38 cellular contexts compared by ENCODE assay signal in the genomic region with DNA sequence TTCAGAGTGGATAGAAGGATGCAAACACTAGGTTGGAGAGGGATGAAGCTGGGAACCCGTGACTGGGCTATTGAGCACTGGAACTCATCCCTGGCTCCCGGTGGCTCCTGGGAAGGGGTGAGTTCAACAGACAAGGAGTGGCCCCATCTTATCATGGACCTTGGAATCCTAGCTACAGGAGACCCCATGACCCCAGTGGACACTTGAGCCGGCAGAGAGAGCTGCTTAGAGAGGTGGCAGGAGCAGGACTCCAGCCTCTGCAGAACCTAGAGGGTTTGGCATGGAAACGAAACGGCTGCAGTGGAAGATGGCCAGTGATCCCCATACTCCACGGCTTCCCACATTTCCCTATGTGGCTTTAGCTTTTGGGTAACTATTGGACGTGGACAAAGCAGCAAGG.
"Had no signal": no experiment of that assay in that cellular context is flagged by ENCODE, and none has a peak within 500 bp of the region (broad histone marks: within the 10 kb centered on the region; RNA-seq: fewer than 3 reads in every experiment).

No MANE protein-coding gene starts in this region.

- H3K4me1 Mint-ChIP-seq: activated naive CD4-positive, alpha-beta T cell treated with anti-CD3 and anti-CD28 coated beads, Interleukin-2, amount 10 ng/mL, durations not matched to agents 7 days and 5 days; activated naive CD4-positive, alpha-beta T cell treated with anti-CD3 and anti-CD28 coated beads, Interleukin-2, amount 50 U/mL, for 24 hours; activated naive CD8-positive, alpha-beta T cell treated with anti-CD3 and anti-CD28 coated beads for 36 hours; activated naive CD8-positive, alpha-beta T cell treated with anti-CD3 and anti-CD28 coated beads, Interleukin-2, amount 10 ng/mL, durations not matched to agents 7 days and 5 days; activated naive CD8-positive, alpha-beta T cell treated with anti-CD3 and anti-CD28 coated beads, Interleukin-2, amount 50 U/mL, for 24 hours; activated T-helper 17 cell treated with anti-CD3 and anti-CD28 coated beads, Interleukin-2, amount 50 U/mL, for 72 hours; brain; central memory CD8-positive, alpha-beta T cell had no signal

- H3K36me3 Mint-ChIP-seq: activated naive CD4-positive, alpha-beta T cell treated with anti-CD3 and anti-CD28 coated beads, Interleukin-2, amount 10 ng/mL, durations not matched to agents 7 days and 5 days; activated naive CD8-positive, alpha-beta T cell; activated naive CD8-positive, alpha-beta T cell treated with anti-CD3 and anti-CD28 coated beads for 36 hours; activated naive CD8-positive, alpha-beta T cell treated with anti-CD3 and anti-CD28 coated beads, Interleukin-2, amount 10 ng/mL, durations not matched to agents 7 days and 5 days; brain had no signal

- ATAC-seq: activated naive CD4-positive, alpha-beta T cell treated with anti-CD3 and anti-CD28 coated beads, Interleukin-2, amount 50 U/mL, for 72 hours; activated naive CD8-positive, alpha-beta T cell treated with anti-CD3 and anti-CD28 coated beads, Interleukin-2, amount 50 U/mL, for 24 hours; activated T-cell treated with anti-CD3 and anti-CD28 coated beads, Interleukin-2, amount 50 U/mL, for 4 hours; activated T-cell treated with anti-CD3 and anti-CD28 coated beads, Interleukin-2, amount 50 U/mL, for 72 hours; activated T-helper 17 cell treated with anti-CD3 and anti-CD28 coated beads, Interleukin-2, amount 50 U/mL, for 72 hours; body of pancreas had no signal

- H3K4me3 Mint-ChIP-seq: activated naive CD4-positive, alpha-beta T cell treated with anti-CD3 and anti-CD28 coated beads for 36 hours; activated naive CD4-positive, alpha-beta T cell treated with anti-CD3 and anti-CD28 coated beads, Interleukin-2, amount 10 ng/mL, durations not matched to agents 7 days and 5 days; activated naive CD4-positive, alpha-beta T cell treated with anti-CD3 and anti-CD28 coated beads, Interleukin-2, amount 50 U/mL, for 24 hours; activated naive CD8-positive, alpha-beta T cell; activated naive CD8-positive, alpha-beta T cell treated with anti-CD3 and anti-CD28 coated beads for 36 hours; activated naive CD8-positive, alpha-beta T cell treated with anti-CD3 and anti-CD28 coated beads, Interleukin-2, amount 10 ng/mL, durations not matched to agents 7 days and 5 days; activated naive CD8-positive, alpha-beta T cell treated with anti-CD3 and anti-CD28 coated beads, Interleukin-2, amount 50 U/mL, for 24 hours; activated T-cell treated with anti-CD3 and anti-CD28 coated beads, Interleukin-2, amount 50 U/mL, for 24 hours; activated T-cell treated with anti-CD3 and anti-CD28 coated beads, Interleukin-2, amount 50 U/mL, for 4 hours; activated T-cell treated with anti-CD3 and anti-CD28 coated beads, Interleukin-2, amount 50 U/mL, for 72 hours; activated T-helper 1 cell treated with anti-CD3 and anti-CD28 coated beads, Interleukin-12 subunit alpha, Interleukin-12 subunit beta, Interleukin-2, Interleukin-4 antibody, amounts not matched to agents 30 ng/mL and 10 ng/mL and 1 ng/mL, durations not matched to agents 14 hours and 24 hours and 36 hours; activated T-helper 17 cell treated with anti-CD3 and anti-CD28 coated beads, Interleukin-2, amount 50 U/mL, for 72 hours; brain; central memory CD8-positive, alpha-beta T cell had no signal

- H3K9me3 ChIP-seq: adrenal gland, ascending aorta, body of pancreas had no signal

- H3K27ac ChIP-seq: adrenal gland, ascending aorta, body of pancreas, brain microvascular endothelial cell, breast epithelium, cardiac muscle cell had no signal

- H3K27me3 Mint-ChIP-seq: activated naive CD4-positive, alpha-beta T cell treated with anti-CD3 and anti-CD28 coated beads, Interleukin-2, amount 10 ng/mL, durations not matched to agents 7 days and 5 days; activated naive CD4-positive, alpha-beta T cell treated with anti-CD3 and anti-CD28 coated beads, Interleukin-2, amount 50 U/mL, for 24 hours; activated naive CD8-positive, alpha-beta T cell; activated naive CD8-positive, alpha-beta T cell treated with anti-CD3 and anti-CD28 coated beads for 36 hours; activated naive CD8-positive, alpha-beta T cell treated with anti-CD3 and anti-CD28 coated beads, Interleukin-2, amount 10 ng/mL, durations not matched to agents 7 days and 5 days; activated naive CD8-positive, alpha-beta T cell treated with anti-CD3 and anti-CD28 coated beads, Interleukin-2, amount 50 U/mL, for 24 hours; activated T-helper 17 cell treated with anti-CD3 and anti-CD28 coated beads, Interleukin-2, amount 50 U/mL, for 72 hours; central memory CD8-positive, alpha-beta T cell had no signal

- H3K27ac Mint-ChIP-seq: activated naive CD4-positive, alpha-beta T cell treated with anti-CD3 and anti-CD28 coated beads for 36 hours; activated naive CD4-positive, alpha-beta T cell treated with anti-CD3 and anti-CD28 coated beads, Interleukin-2, amount 10 ng/mL, durations not matched to agents 7 days and 5 days; activated naive CD4-positive, alpha-beta T cell treated with anti-CD3 and anti-CD28 coated beads, Interleukin-2, amount 50 U/mL, for 24 hours; activated naive CD4-positive, alpha-beta T cell treated with anti-CD3 and anti-CD28 coated beads, Interleukin-2, amount 50 U/mL, for 72 hours; activated naive CD8-positive, alpha-beta T cell; activated naive CD8-positive, alpha-beta T cell treated with anti-CD3 and anti-CD28 coated beads for 36 hours; activated naive CD8-positive, alpha-beta T cell treated with anti-CD3 and anti-CD28 coated beads, Interleukin-2, amount 10 ng/mL, durations not matched to agents 7 days and 5 days; activated naive CD8-positive, alpha-beta T cell treated with anti-CD3 and anti-CD28 coated beads, Interleukin-2, amount 50 U/mL, for 24 hours; activated T-cell treated with anti-CD3 and anti-CD28 coated beads, Interleukin-2, amount 50 U/mL, for 24 hours; activated T-cell treated with anti-CD3 and anti-CD28 coated beads, Interleukin-2, amount 50 U/mL, for 72 hours; activated T-helper 1 cell treated with anti-CD3 and anti-CD28 coated beads, Interleukin-12 subunit alpha, Interleukin-12 subunit beta, Interleukin-2, Interleukin-4 antibody, amounts not matched to agents 30 ng/mL and 10 ng/mL and 1 ng/mL, durations not matched to agents 14 hours and 24 hours and 36 hours; activated T-helper 17 cell treated with anti-CD3 and anti-CD28 coated beads, Interleukin-2, amount 50 U/mL, for 72 hours; activated T-helper 2 cell treated with anti-CD3 and anti-CD28 coated beads, Interferon-gamma antibody, Interleukin-2, Interleukin-4, amounts not matched to agents 10 μg/mL and 5 μg/mL and 100 μg/mL, durations not matched to agents 14 hours and 24 hours and 36 hours; brain had no signal

- H3K36me3 ChIP-seq: adrenal gland, ascending aorta, brain microvascular endothelial cell, breast epithelium, cardiac muscle cell had no signal

- H3K4me1 ChIP-seq: adrenal gland, ascending aorta, body of pancreas, breast epithelium had no signal

- H3K4me3 ChIP-seq: adrenal gland, ascending aorta, body of pancreas, breast epithelium, cardiac muscle cell had no signal

- H3K27me3 ChIP-seq: adrenal gland, ascending aorta, body of pancreas, brain microvascular endothelial cell, breast epithelium, cardiac muscle cell had no signal

- DNase-seq: activated effector memory CD4-positive, alpha-beta T cell treated with anti-CD3 and anti-CD28 coated beads, Interleukin-2, amount 50 U/mL, for 16 hours; activated effector memory CD4-positive, alpha-beta T cell treated with Interleukin-2 at 50 U/mL for 16 hours; activated gamma-delta T cell; activated gamma-delta T cell treated with Interleukin-2 at 50 U/mL for 16 hours; activated naive CD4-positive, alpha-beta T cell; activated naive CD4-positive, alpha-beta T cell treated with anti-CD3 and anti-CD28 coated beads for 36 hours; activated naive CD4-positive, alpha-beta T cell treated with anti-CD3 and anti-CD28 coated beads, Interleukin-2, amount 10 ng/mL, durations not matched to agents 7 days and 5 days; activated naive CD4-positive, alpha-beta T cell treated with anti-CD3 and anti-CD28 coated beads, Interleukin-2, amount 50 U/mL, for 16 hours; activated naive CD4-positive, alpha-beta T cell treated with Interleukin-2 at 50 U/mL for 16 hours; activated naive CD8-positive, alpha-beta T cell treated with anti-CD3 and anti-CD28 coated beads for 36 hours; activated naive CD8-positive, alpha-beta T cell treated with anti-CD3 and anti-CD28 coated beads, Interleukin-2, amount 10 ng/mL, durations not matched to agents 7 days and 5 days; activated naive CD8-positive, alpha-beta T cell treated with anti-CD3 and anti-CD28 coated beads, Interleukin-2, amount 50 U/mL, for 24 hours; activated T-cell treated with anti-CD3 and anti-CD28 coated beads, Interleukin-2, amount 50 U/mL, for 1 hour; activated T-cell treated with anti-CD3 and anti-CD28 coated beads, Interleukin-2, amount 50 U/mL, for 24 hours; activated T-cell treated with anti-CD3 and anti-CD28 coated beads, Interleukin-2, amount 50 U/mL, for 4 hours; activated T-cell treated with anti-CD3 and anti-CD28 coated beads, Interleukin-2, amount 50 U/mL, for 48 hours; activated T-cell treated with anti-CD3 and anti-CD28 coated beads, Interleukin-2, amount 50 U/mL, for 72 hours; adrenal gland; amniotic stem cell; amygdala; anterior cingulate cortex; aorta; body of pancreas; brain microvascular endothelial cell; caudate nucleus; central memory CD4-positive, alpha-beta T cell; cerebellar nuclear complex had no signal

- H3K9me3 Mint-ChIP-seq: activated naive CD4-positive, alpha-beta T cell treated with anti-CD3 and anti-CD28 coated beads for 36 hours; activated naive CD4-positive, alpha-beta T cell treated with anti-CD3 and anti-CD28 coated beads, Interleukin-2, amount 10 ng/mL, durations not matched to agents 7 days and 5 days; activated naive CD8-positive, alpha-beta T cell treated with anti-CD3 and anti-CD28 coated beads for 36 hours had no signal
